In genomic region chr1:212712451-212713303, GRCh38 we compare ENCODE assay signal across 16 cellular contexts. TPM values are rescaled to one million over a fixed set of nuclear protein-coding genes. Genes with fewer than 3 reads are reported as not detected.
DNase-seq lines count a peak whose midpoint lies in the region; ATAC-seq, FAIRE-seq and TF ChIP-seq lines count a peak whose summit lies in the region.
"Had no signal": no experiment of that assay in that cellular context is flagged by ENCODE, and none has a peak within 500 bp of the region (broad histone marks: within the 10 kb centered on the region; RNA-seq: fewer than 3 reads in every experiment).

No MANE protein-coding gene starts in this region.

- no peak for FAIRE-seq in HTR-8/SVneo (lab: Jason Lieb, UNC)
- FAIRE-seq: pancreas had no signal

- no peak overlapping the region for H3K27ac ChIP-seq in psoas muscle
- H3K27ac ChIP-seq: body of pancreas, gastroesophageal sphincter, pancreas, RWPE1, uterus had no signal

- no peak for ATAC-seq in psoas muscle
- ATAC-seq: body of pancreas, gastroesophageal sphincter, pancreas had no signal

- H3K27me3 ChIP-seq in psoas muscle (ENCODE audit: insufficient read depth in 3 of 3, low read length in 2 of 3) = no peaks in the 10 kb centered on the region
- H3K27me3 ChIP-seq: body of pancreas, gastroesophageal sphincter, pancreas, uterus had no signal

- 85 to 89% (median 88%) methylated on average over 4 of the region's 4 CpGs for WGBS in psoas muscle, 3 donors

- H3K4me1 ChIP-seq in psoas muscle = no peaks in the 10 kb centered on the region
- H3K4me1 ChIP-seq: body of pancreas, gastroesophageal sphincter, pancreas, uterus had no signal

- TF ChIP-seq CTCF in epithelial cell of esophagus (IDR thresholded peaks at IDR 0.05; ENCODE audit: insufficient read depth, low read depth, low read length, missing control alignments) = no peak
- no peak for TF ChIP-seq CTCF in psoas muscle (IDR thresholded peaks at IDR 0.05)

- H3K9me3 ChIP-seq in psoas muscle = no peaks in the 10 kb centered on the region
- H3K9me3 ChIP-seq: body of pancreas, gastroesophageal sphincter, pancreas, uterus had no signal

- H3K4me3 ChIP-seq in epithelial cell of esophagus (ENCODE audit: low read length) = no peak overlapping the region
- H3K4me3 ChIP-seq in psoas muscle = no peak overlapping the region
- H3K4me3 ChIP-seq: body of pancreas, gastroesophageal sphincter, pancreas, uterus had no signal

- peak; percentile 42 for DNase-seq in stimulated activated CD4-positive, alpha-beta T cell treated with anti-CD3 and anti-CD28 coated beads, Interleukin-15, amount 100 ng/mL, for 24 hours
- no peak for DNase-seq in stimulated activated CD4-positive, alpha-beta T cell treated with anti-CD3 and anti-CD28 coated beads, Interleukin-2, amount 100 ng/mL, for 48 hours
- DNase-seq in RKO (ENCODE audit: low spot score) = peak; percentile 63
- peak; percentile 66 for DNase-seq in epithelial cell of esophagus (ENCODE audit: low read depth)
- peak; percentile 55 for DNase-seq in stromal cell of bone marrow (ENCODE audit: low read depth)
- no peak for DNase-seq in HTR-8/SVneo (ENCODE audit: insufficient read length, low spot score)
- no peak for DNase-seq in stimulated activated naive CD4-positive, alpha-beta T cell treated with Interleukin-2 at 50 U/mL for 16 hours (lab: John Stamatoyannopoulos, UW)
- no peak for DNase-seq in psoas muscle
- DNase-seq: activated CD4-positive, alpha-beta T cell treated with anti-CD3 and anti-CD28 coated beads for 1 hour; body of pancreas; CD4-positive, alpha-beta memory T cell; NCI-H2171; pancreas; uterus had no signal

- H3K36me3 ChIP-seq in psoas muscle (ENCODE audit: insufficient read depth in 1 of 2, low read depth in 1 of 2) = no peaks in the 10 kb centered on the region
- H3K36me3 ChIP-seq: gastroesophageal sphincter, pancreas, uterus had no signal

- intact Hi-C loops in psoas muscle (cut with DNase I) = no loop called here

RNA-seq across cellular contexts. Expression of gene BATF3, which starts 13.0 kb away (rescaled TPM):
- total RNA-seq in psoas muscle = 1 to 10 TPM in 2 of 4 donors, under 1 TPM in 2; 0.60 to 2.9 (median 1.5) TPM
- polyA plus RNA-seq in psoas muscle = 1 to 10 TPM in 1 of 3 donors, under 1 TPM in 2; 0.03 to 1.0 (median 0.53) TPM

Comparison
In these comparisons a context has a peak if more than half of its experiments do, and no peak if none do; other contexts are left out.
1. DNase-seq: peak in stimulated activated CD4-positive, alpha-beta T cell treated with anti-CD3 and anti-CD28 coated beads, Interleukin-15, amount 100 ng/mL, for 24 hours (single experiment), RKO (single experiment), epithelial cell of esophagus (single experiment) and stromal cell of bone marrow (single experiment); none in stimulated activated CD4-positive, alpha-beta T cell treated with anti-CD3 and anti-CD28 coated beads, Interleukin-2, amount 100 ng/mL, for 48 hours (0 of 2), HTR-8/SVneo (single experiment), stimulated activated naive CD4-positive, alpha-beta T cell treated with Interleukin-2 at 50 U/mL for 16 hours (single experiment) and psoas muscle (0 of 2).